Comparison of ENCODE assay signal across 1 cellular context in genomic region chr9:136614967-136615623, GRCh38.
TF ChIP-seq lines count a peak whose summit lies in the region.

No MANE protein-coding gene starts in this region.

TF ChIP-seq in HepG2, 621 proteins besides CTCF, POLR2A, EP300 and RAD21:
- 0 out of 2 replicates have a peak, but pooled peaks have one; percentile 11 for TF ChIP-seq ZNF687 (CRISPR knock-in tag; IDR thresholded peaks at IDR 0.05)
- no peak for TF ChIP-seq KLF9 (CRISPR knock-in tag; IDR thresholded peaks at IDR 0.05; ENCODE audit: low read depth)
